8 cellular contexts compared by ENCODE assay signal in genomic region chr15:90000175-90000923, GRCh38. TPM values are rescaled to one million over a fixed set of nuclear protein-coding genes. Genes with fewer than 3 reads are reported as not detected.
DNase-seq lines count a peak whose midpoint lies in the region; ATAC-seq and TF ChIP-seq lines count a peak whose summit lies in the region.

No MANE protein-coding gene starts in this region.

- H3K27me3 ChIP-seq in body of pancreas = no peaks in the 10 kb centered on the region

- peak; percentile 4 for ATAC-seq in body of pancreas
- peak; percentile 18 for ATAC-seq in stimulated activated memory B cell treated with anti-CD40 and anti-IgM and Interleukin-4, amounts not matched to agents 10 μg/mL and 1 μg/mL and 100 μg/mL, for 72 hours
- no peak for ATAC-seq in HG03159 (IDR thresholded peaks at IDR 0.05; ENCODE audit: unreplicated experiment)

- peaks cover 33% of the 10 kb centered on the region for H3K4me1 ChIP-seq in ES-I3 (ENCODE audit: insufficient read depth, low read length)
- H3K4me1 ChIP-seq in body of pancreas = peaks cover 73% of the 10 kb centered on the region

- peaks cover 7% of the 10 kb centered on the region for H3K36me3 Mint-ChIP-seq in stimulated activated memory B cell treated with anti-CD40 and anti-IgM and Interleukin-4, amounts not matched to agents 10 μg/mL and 1 μg/mL and 100 μg/mL, for 72 hours

- no peaks in the 10 kb centered on the region for H3K27me3 Mint-ChIP-seq in stimulated activated memory B cell treated with anti-CD40 and anti-IgM and Interleukin-4, amounts not matched to agents 10 μg/mL and 1 μg/mL and 100 μg/mL, for 72 hours

- 2 to 14% methylated on average over 7 to 57 of the region's 62 CpGs for WGBS in body of pancreas, 2 donors

- peak overlapping the region; percentile 97 for H3K4me3 Mint-ChIP-seq in stimulated activated memory B cell treated with anti-CD40 and anti-IgM and Interleukin-4, amounts not matched to agents 10 μg/mL and 1 μg/mL and 100 μg/mL, for 72 hours

- peak in 2 of 3 donors; percentile 19 to 35 for TF ChIP-seq POLR2A in body of pancreas (IDR thresholded peaks at IDR 0.05)

- TF ChIP-seq CTCF in body of pancreas (IDR thresholded peaks at IDR 0.05) = no peak

- intact Hi-C loops in body of pancreas (cut with DNase I) = no loop called here

- in situ Hi-C loops in KBM-7 (cut with MboI; ENCODE audit: low pct_unique_long_range_greater_than_20kb, low sequenced_read_pairs) = no loop called here

- H3K27ac Mint-ChIP-seq in stimulated activated memory B cell treated with anti-CD40 and anti-IgM and Interleukin-4, amounts not matched to agents 10 μg/mL and 1 μg/mL and 100 μg/mL, for 72 hours = peak overlapping the region; percentile 96

- no peaks in the 10 kb centered on the region for H3K9me3 ChIP-seq in ES-I3 (ENCODE audit: control insufficient read depth, insufficient read depth, low read length)
- H3K9me3 ChIP-seq in body of pancreas = no peaks in the 10 kb centered on the region

- peaks cover 42% of the 10 kb centered on the region for H3K4me1 Mint-ChIP-seq in stimulated activated memory B cell treated with anti-CD40 and anti-IgM and Interleukin-4, amounts not matched to agents 10 μg/mL and 1 μg/mL and 100 μg/mL, for 72 hours

- H3K36me3 ChIP-seq in ES-I3 (ENCODE audit: insufficient read depth, low read length) = no peaks in the 10 kb centered on the region
- no peaks in the 10 kb centered on the region for H3K36me3 ChIP-seq in body of pancreas (replicated peaks in 1 of 2; ENCODE audit: insufficient read depth in 1 of 2, low read depth in 2 of 2)

- peak; percentile 55 for DNase-seq in MV-4-11 (lab: John Stamatoyannopoulos, UW)
- peak; percentile 49 to 56 (median 51) for DNase-seq in body of pancreas
- DNase-seq in iPS-NIHi11 (ENCODE audit: low spot score) = peak; percentile 51
- DNase-seq in pons (ENCODE audit: low spot score) = no peak
- no peak for DNase-seq in KBM-7

- H3K27ac ChIP-seq in body of pancreas = peak overlapping the region; percentile 95 to 99 (median 96)

- peak overlapping the region; percentile 5 to 8 for H3K4me3 ChIP-seq in body of pancreas

- H3K9ac ChIP-seq in ES-I3 (ENCODE audit: low read depth, low read length) = peak overlapping the region; percentile 89

- no peaks in the 10 kb centered on the region for H3K9me3 Mint-ChIP-seq in stimulated activated memory B cell treated with anti-CD40 and anti-IgM and Interleukin-4, amounts not matched to agents 10 μg/mL and 1 μg/mL and 100 μg/mL, for 72 hours

RNA-seq across cellular contexts. Expression of gene ZNF710, which starts 0.8 kb away (rescaled TPM):
- total RNA-seq in body of pancreas = 10 to 100 TPM; 18.1 to 34.5 TPM

Comparison
In these comparisons a context has a peak if more than half of its experiments do, and no peak if none do; other contexts are left out.
1. DNase-seq: peak in MV-4-11 (single experiment), body of pancreas (4 of 4) and iPS-NIHi11 (single experiment); none in pons (single experiment) and KBM-7 (single experiment).